ENCODE assay signal across 9 cellular contexts in genomic region chr3:125125822-125126245, GRCh38.
A peak's percentile ranks its signal among the peaks of the same experiment; 100 is the strongest.
DNase-seq lines count a peak whose midpoint lies in the region; ATAC-seq and TF ChIP-seq lines count a peak whose summit lies in the region.
"Had no signal": no experiment of that assay in that cellular context is flagged by ENCODE, and none has a peak within 500 bp of the region (broad histone marks: within the 10 kb centered on the region; RNA-seq: fewer than 3 reads in every experiment).

No MANE protein-coding gene starts in this region.

- H3K9me3 Mint-ChIP-seq in activated CD8-positive, alpha-beta T cell treated with anti-CD3 and anti-CD28 coated beads, Interleukin-2, amount 10 ng/mL, durations not matched to agents 7 days and 5 days (ENCODE audit: insufficient read depth), result no peaks in the 10 kb centered on the region

- DNase-seq in AG10803 (ENCODE audit: low read depth) (peak; percentile 99), HuH-7 (ENCODE audit: low spot score) (peak; percentile 50), hepatic stellate cell (ENCODE audit: low spot score) (peak; percentile 64), HEK293T (ENCODE audit: extremely low spot score) (no peak), COLO668 (lab: John Stamatoyannopoulos, UW; ENCODE audit: unreplicated experiment) (no peak)
- DNase-seq in activated CD8-positive, alpha-beta T cell treated with anti-CD3 and anti-CD28 coated beads, Interleukin-2, amount 10 ng/mL, durations not matched to agents 7 days and 5 days, result peak; percentile 67
- DNase-seq: Kasumi-1 had no signal

- ATAC-seq in activated CD8-positive, alpha-beta T cell treated with anti-CD3 and anti-CD28 coated beads, Interleukin-2, amount 10 ng/mL, durations not matched to agents 7 days and 5 days, result peak; percentile 80
- ATAC-seq in GM21515 (IDR thresholded peaks at IDR 0.05; ENCODE audit: unreplicated experiment) (no peak), GM19452 (IDR thresholded peaks at IDR 0.05; ENCODE audit: unreplicated experiment) (no peak)

- TF ChIP-seq CTCF in AG10803 (conservative IDR thresholded peaks at IDR 0.05; ENCODE audit: low read length), result no peak

- H3K36me3 Mint-ChIP-seq in activated CD8-positive, alpha-beta T cell treated with anti-CD3 and anti-CD28 coated beads, Interleukin-2, amount 10 ng/mL, durations not matched to agents 7 days and 5 days (ENCODE audit: low read depth), result peaks cover 9% of the 10 kb centered on the region

- peaks cover 78% of the 10 kb centered on the region for H3K4me1 Mint-ChIP-seq in activated CD8-positive, alpha-beta T cell treated with anti-CD3 and anti-CD28 coated beads, Interleukin-2, amount 10 ng/mL, durations not matched to agents 7 days and 5 days (ENCODE audit: low read depth)

- no peak overlapping the region for H3K4me3 Mint-ChIP-seq in activated CD8-positive, alpha-beta T cell treated with anti-CD3 and anti-CD28 coated beads, Interleukin-2, amount 10 ng/mL, durations not matched to agents 7 days and 5 days

- POLR2A ChIA-PET in activated CD8-positive, alpha-beta T cell treated with anti-CD3 and anti-CD28 coated beads, Interleukin-2, amount 10 ng/mL, durations not matched to agents 7 days and 5 days (lab: Charles Lee), result interaction anchor here (0.6 to 1.2 kb wide), 3 partner anchors 71 to 76 kb away, joined by 3 to 4 read pairs (median 3); no protein-coding TSS in a partner anchor
- POLR2A ChIA-PET in HEK293T (lab: Yijun Ruan, JAX), result no interaction called here

- CTCF ChIA-PET in activated CD8-positive, alpha-beta T cell treated with anti-CD3 and anti-CD28 coated beads, Interleukin-2, amount 10 ng/mL, durations not matched to agents 7 days and 5 days (lab: Charles Lee), result interaction anchor here (1.0 to 1.7 kb wide), 4 partner anchors 10 to 74 kb away, joined by 3 to 6 read pairs (median 3); no protein-coding TSS in a partner anchor
- CTCF ChIA-PET in HEK293T (lab: Yijun Ruan, JAX), result no interaction called here

- H3K4me3 ChIP-seq in AG10803 (ENCODE audit: low read length), result no peak overlapping the region

- H3K27ac Mint-ChIP-seq in activated CD8-positive, alpha-beta T cell treated with anti-CD3 and anti-CD28 coated beads, Interleukin-2, amount 10 ng/mL, durations not matched to agents 7 days and 5 days, result peak overlapping the region; percentile 40

- H3K27me3 Mint-ChIP-seq in activated CD8-positive, alpha-beta T cell treated with anti-CD3 and anti-CD28 coated beads, Interleukin-2, amount 10 ng/mL, durations not matched to agents 7 days and 5 days (ENCODE audit: low read depth), result no peaks in the 10 kb centered on the region

TF ChIP-seq in HEK293T, 16 proteins besides CTCF, POLR2A, EP300 and RAD21:
- no peak for TF ChIP-seq L3MBTL2 (conservative IDR thresholded peaks at IDR 0.05)
- no peak for TF ChIP-seq SUZ12 (IDR thresholded peaks at IDR 0.05)
- no peak for TF ChIP-seq CTBP1 (IDR thresholded peaks at IDR 0.05; ENCODE audit: borderline replicate concordance)
- no peak for TF ChIP-seq PKNOX1 (IDR thresholded peaks at IDR 0.05)
- TF ChIP-seq LEF1 (IDR thresholded peaks at IDR 0.05; ENCODE audit: borderline replicate concordance), result no peak
- TF ChIP-seq ZNF384 (IDR thresholded peaks at IDR 0.05), result no peak
- no peak for TF ChIP-seq HDGF (IDR thresholded peaks at IDR 0.05; ENCODE audit: borderline replicate concordance)
- no peak for TF ChIP-seq NFRKB (IDR thresholded peaks at IDR 0.05)
- TF ChIP-seq FOXA1 (IDR thresholded peaks at IDR 0.05), result no peak
- no peak for TF ChIP-seq ARNT (IDR thresholded peaks at IDR 0.05)
- TF ChIP-seq SP1 (IDR thresholded peaks at IDR 0.05), result no peak
- no peak for TF ChIP-seq BHLHE40 (IDR thresholded peaks at IDR 0.05; ENCODE audit: borderline replicate concordance)
- TF ChIP-seq FOXK2 (IDR thresholded peaks at IDR 0.05), result no peak
- no peak for TF ChIP-seq FOXM1 (IDR thresholded peaks at IDR 0.05; ENCODE audit: borderline replicate concordance)
- TF ChIP-seq TARDBP (IDR thresholded peaks at IDR 0.05), result no peak
- TF ChIP-seq ELF4 (IDR thresholded peaks at IDR 0.05), result no peak

Comparison
In these comparisons a context has a peak if more than half of its experiments do, and no peak if none do; other contexts are left out.
1. DNase-seq: peak in AG10803 (single experiment), HuH-7 (single experiment), activated CD8-positive, alpha-beta T cell treated with anti-CD3 and anti-CD28 coated beads, Interleukin-2, amount 10 ng/mL, durations not matched to agents 7 days and 5 days (single experiment) and hepatic stellate cell (single experiment); none in HEK293T (single experiment) and COLO668 (single experiment).